In genomic region chr13:95256086-95256485, GRCh38 we compare ENCODE assay signal across 12 cellular contexts. TPM values are rescaled to one million over a fixed set of nuclear protein-coding genes. Genes with fewer than 3 reads are reported as not detected.
DNase-seq lines count a peak whose midpoint lies in the region; TF ChIP-seq lines count a peak whose summit lies in the region.
"Had no signal": no experiment of that assay in that cellular context is flagged by ENCODE, and none has a peak within 500 bp of the region (broad histone marks: within the 10 kb centered on the region; RNA-seq: fewer than 3 reads in every experiment).

No MANE protein-coding gene starts in this region.

- H3K27ac ChIP-seq in vagina (no peak overlapping the region), esophagus muscularis mucosa (replicated peaks in 1 of 4) (no peak overlapping the region)

- peak overlapping the region; percentile 9 for H3K4me3 Mint-ChIP-seq in HFFc6
- H3K4me3 Mint-ChIP-seq: nephron progenitor cell had no signal

- H3K9me3 ChIP-seq in vagina, result no peaks in the 10 kb centered on the region
- H3K9me3 ChIP-seq in esophagus muscularis mucosa, result no peaks in the 10 kb centered on the region

- H3K36me3 Mint-ChIP-seq in HFFc6 (ENCODE audit: low read depth), result peaks cover 38% of the 10 kb centered on the region

- H3K9me3 Mint-ChIP-seq in HFFc6, result no peaks in the 10 kb centered on the region
- H3K9me3 Mint-ChIP-seq: nephron progenitor cell had no signal

- TF ChIP-seq EP300 in esophagus muscularis mucosa (IDR thresholded peaks at IDR 0.05), result no peak

- intact Hi-C loops in posterior cingulate gyrus (cut with DNase I), result no loop called here
- intact Hi-C loops in vagina (cut with DNase I), result no loop called here
- intact Hi-C loops in esophagus muscularis mucosa (cut with DNase I), result no loop called here

- 82% methylated on average over 7 of the region's 7 CpGs for WGBS in esophagus muscularis mucosa

- H3K4me1 ChIP-seq in vagina, result no peaks in the 10 kb centered on the region
- no peaks in the 10 kb centered on the region for H3K4me1 ChIP-seq in esophagus muscularis mucosa

- peaks cover 60% of the 10 kb centered on the region for H3K4me1 Mint-ChIP-seq in HFFc6 (ENCODE audit: low read depth)
- H3K4me1 Mint-ChIP-seq: nephron progenitor cell had no signal

- no peak for TF ChIP-seq CTCF in HFFc6 (IDR thresholded peaks at IDR 0.05)
- no peak for TF ChIP-seq CTCF in vagina (IDR thresholded peaks at IDR 0.05)
- TF ChIP-seq CTCF in esophagus muscularis mucosa (IDR thresholded peaks at IDR 0.05), result no peak

- H3K27me3 Mint-ChIP-seq in HFFc6 (ENCODE audit: insufficient read depth), result no peaks in the 10 kb centered on the region

- DNase-seq in A172 (ENCODE audit: low spot score) (peak; percentile 100), HFFc6 (peak; percentile 95), amniotic epithelial cell (ENCODE audit: low read depth) (peak; percentile 96), hepatic stellate cell (ENCODE audit: low spot score) (peak; percentile 63), posterior cingulate gyrus (no peak), vagina (ENCODE audit: extremely low spot score in 2 of 2) (no peak), esophagus muscularis mucosa (ENCODE audit: extremely low spot score) (no peak)
- no peak for DNase-seq in effector CD4-positive, alpha-beta T cell
- DNase-seq: activated T-cell treated with anti-CD3 and anti-CD28 coated beads for 4 hours; NCI-H187; nephron progenitor cell; stimulated activated CD4-positive, alpha-beta T cell treated with anti-CD3 and anti-CD28 coated beads, Interleukin-4, amount 100 ng/mL, for 24 hours had no signal

- H3K27me3 ChIP-seq in vagina, result no peaks in the 10 kb centered on the region
- H3K27me3 ChIP-seq in esophagus muscularis mucosa, result no peaks in the 10 kb centered on the region

- peak overlapping the region; percentile 48 for H3K27ac Mint-ChIP-seq in HFFc6
- H3K27ac Mint-ChIP-seq: nephron progenitor cell had no signal

- no peak for TF ChIP-seq POLR2A in vagina (IDR thresholded peaks at IDR 0.05)
- no peak for TF ChIP-seq POLR2A in esophagus muscularis mucosa (IDR thresholded peaks at IDR 0.05; ENCODE audit: low read depth)

- H3K4me3 ChIP-seq in vagina (no peak overlapping the region), esophagus muscularis mucosa (no peak overlapping the region)

- H3K36me3 ChIP-seq in vagina (no peaks in the 10 kb centered on the region), esophagus muscularis mucosa (no peaks in the 10 kb centered on the region)

RNA-seq across cellular contexts. Expression of gene ABCC4, which starts 45.2 kb away (rescaled TPM):
- total RNA-seq in A172 (2014; rRNA removed; shearing (Covaris generic)), result 45.7 and 51.6 TPM in 2 replicates
- 10 to 100 TPM; 24.7 to 28.4 (median 26.0) TPM for total RNA-seq in HFFc6 (2021; fragmentation: NEBNext Ultra II Directional; extraction: Animal tissue kit (Norgen Biotek cat#: 25700))
- total RNA-seq in vagina (13.3 TPM), esophagus muscularis mucosa (1 to 10 TPM; 5.0 to 6.3 (median 6.0) TPM)

Comparison
In these comparisons a context has a peak if more than half of its experiments do, and no peak if none do; other contexts are left out.
1. DNase-seq: peak in A172 (single experiment), HFFc6 (single experiment), amniotic epithelial cell (single experiment) and hepatic stellate cell (single experiment); none in posterior cingulate gyrus (0 of 10), effector CD4-positive, alpha-beta T cell (single experiment), vagina (0 of 2) and esophagus muscularis mucosa (single experiment).